Comparison of ENCODE assay signal across 18 cellular contexts in the genomic region with DNA sequence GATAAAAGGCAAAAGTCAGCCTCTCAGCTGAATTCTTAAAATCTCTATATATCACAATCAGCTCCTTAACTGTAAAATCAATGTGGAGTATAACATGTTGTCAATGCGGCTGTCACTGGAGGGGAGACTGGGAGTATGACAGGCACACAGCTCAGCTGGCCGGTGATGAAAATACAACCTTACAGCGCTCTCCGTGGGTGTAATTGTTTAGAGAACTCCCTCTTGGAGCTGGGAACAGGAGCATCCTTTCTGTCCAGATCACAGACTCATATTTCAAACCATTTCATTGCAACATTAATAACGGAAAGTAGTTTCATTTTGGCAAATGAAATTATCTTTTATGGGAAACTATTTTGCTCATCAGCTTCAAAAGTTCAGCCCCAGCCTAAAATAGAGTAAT.
DNase-seq lines count a peak whose midpoint lies in the region; ATAC-seq and TF ChIP-seq lines count a peak whose summit lies in the region.
"Had no signal": no experiment of that assay in that cellular context is flagged by ENCODE, and none has a peak within 500 bp of the region (broad histone marks: within the 10 kb centered on the region; RNA-seq: fewer than 3 reads in every experiment).

No MANE protein-coding gene starts in this region.

- DNase-seq in COLO668 (lab: John Stamatoyannopoulos, UW; ENCODE audit: unreplicated experiment): peak; percentile 45
- peak; percentile 19 for DNase-seq in NCI-H748 (lab: John Stamatoyannopoulos, UW; ENCODE audit: unreplicated experiment)
- DNase-seq in glutamatergic neuron: peak; percentile 26
- no peak for DNase-seq in HK-2 (ENCODE audit: unreplicated experiment)
- no peak for DNase-seq in NCI-H128 (lab: John Stamatoyannopoulos, UW; ENCODE audit: unreplicated experiment)
- DNase-seq: activated effector memory CD4-positive, alpha-beta T cell treated with Interleukin-2 at 50 U/mL for 16 hours; activated naive CD8-positive, alpha-beta T cell treated with anti-CD3 and anti-CD28 coated beads, Interleukin-2, amount 50 U/mL, for 24 hours; brain microvascular endothelial cell; CD8-positive, alpha-beta memory T cell; foreskin fibroblast; KBM-7; mucosa of descending colon; stomach; trophoblast cell had no signal

- no peaks in the 10 kb centered on the region for H3K36me3 Mint-ChIP-seq in glutamatergic neuron (ENCODE audit: unreplicated experiment)
- H3K36me3 Mint-ChIP-seq: CD8-positive, alpha-beta memory T cell had no signal

- no peak for TF ChIP-seq CTCF in glutamatergic neuron (IDR thresholded peaks at IDR 0.05; ENCODE audit: partially characterized antibody, unreplicated experiment)

- peak overlapping the region; percentile 25 for H3K27ac Mint-ChIP-seq in glutamatergic neuron (ENCODE audit: unreplicated experiment)
- H3K27ac Mint-ChIP-seq: activated naive CD8-positive, alpha-beta T cell treated with anti-CD3 and anti-CD28 coated beads, Interleukin-2, amount 50 U/mL, for 24 hours; CD8-positive, alpha-beta memory T cell; GM23338 had no signal

- peaks cover 30% of the 10 kb centered on the region for H3K4me1 Mint-ChIP-seq in glutamatergic neuron (ENCODE audit: low read depth, unreplicated experiment)
- H3K4me1 Mint-ChIP-seq: activated naive CD8-positive, alpha-beta T cell treated with anti-CD3 and anti-CD28 coated beads, Interleukin-2, amount 50 U/mL, for 24 hours; CD8-positive, alpha-beta memory T cell; GM23338 had no signal

- no peak overlapping the region for H3K4me3 Mint-ChIP-seq in glutamatergic neuron (ENCODE audit: unreplicated experiment)
- H3K4me3 Mint-ChIP-seq: activated naive CD8-positive, alpha-beta T cell treated with anti-CD3 and anti-CD28 coated beads, Interleukin-2, amount 50 U/mL, for 24 hours; CD8-positive, alpha-beta memory T cell; GM23338 had no signal

- ATAC-seq in GM18519 (IDR thresholded peaks at IDR 0.05; ENCODE audit: low FRiP score, unreplicated experiment) (peak; percentile 1), GM19452 (IDR thresholded peaks at IDR 0.05; ENCODE audit: unreplicated experiment) (no peak), HG02642 (IDR thresholded peaks at IDR 0.05; ENCODE audit: poor library complexity, unreplicated experiment) (no peak)
- ATAC-seq: activated naive CD8-positive, alpha-beta T cell treated with anti-CD3 and anti-CD28 coated beads, Interleukin-2, amount 50 U/mL, for 24 hours; GM23338; mucosa of descending colon had no signal

- no peaks in the 10 kb centered on the region for H3K9me3 Mint-ChIP-seq in glutamatergic neuron (ENCODE audit: unreplicated experiment)
- H3K9me3 Mint-ChIP-seq: activated naive CD8-positive, alpha-beta T cell treated with anti-CD3 and anti-CD28 coated beads, Interleukin-2, amount 50 U/mL, for 24 hours; GM23338 had no signal

- H3K27me3 Mint-ChIP-seq in glutamatergic neuron (ENCODE audit: unreplicated experiment): peaks cover 3% of the 10 kb centered on the region
- H3K27me3 Mint-ChIP-seq: activated naive CD8-positive, alpha-beta T cell treated with anti-CD3 and anti-CD28 coated beads, Interleukin-2, amount 50 U/mL, for 24 hours; CD8-positive, alpha-beta memory T cell had no signal

Comparison
In these comparisons a context has a peak if more than half of its experiments do, and no peak if none do; other contexts are left out.
1. DNase-seq: peak in COLO668 (single experiment), NCI-H748 (single experiment) and glutamatergic neuron (single experiment); none in HK-2 (single experiment) and NCI-H128 (single experiment).